In the genomic region with DNA sequence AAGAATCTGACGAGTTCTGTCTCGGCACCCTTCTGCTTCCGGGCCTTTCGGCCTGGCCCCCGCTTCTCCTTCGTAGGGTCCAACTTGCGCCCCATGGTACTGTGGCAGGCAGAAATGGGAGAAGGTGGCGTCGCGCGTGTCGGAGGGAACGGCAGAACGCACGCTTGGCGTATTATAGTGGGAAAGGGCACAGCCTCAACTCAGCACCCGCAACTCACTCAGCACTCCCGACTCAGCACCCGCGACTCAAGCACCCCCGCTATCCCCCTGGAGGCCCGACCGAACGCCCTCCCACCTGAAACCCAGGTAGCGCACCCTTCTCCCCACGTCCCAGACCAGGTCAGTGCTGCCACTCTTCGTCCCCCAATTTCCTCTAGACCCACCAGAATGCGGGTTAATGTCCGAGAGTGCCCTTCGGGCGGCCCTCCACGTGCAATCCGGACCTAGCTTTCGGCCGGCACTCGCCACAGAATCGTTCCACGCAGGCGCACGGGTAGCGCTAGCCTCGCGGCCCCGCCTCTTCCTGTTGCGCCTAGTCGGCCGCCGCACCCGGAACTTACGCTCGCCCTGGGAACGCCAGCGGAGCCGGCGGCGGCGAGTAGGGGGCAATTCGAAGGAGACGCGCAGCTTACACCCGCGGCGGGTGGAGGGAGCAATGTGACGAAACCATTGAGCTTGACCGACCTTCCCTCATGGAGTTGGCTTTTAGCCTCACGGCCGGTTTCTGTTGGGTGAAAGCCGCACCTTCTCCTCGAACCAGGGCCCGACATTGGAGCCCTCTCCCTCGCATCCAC, we compare ENCODE assay signal across 8 cellular contexts. TPM values are rescaled to one million over a fixed set of nuclear protein-coding genes. Genes with fewer than 3 reads are reported as not detected.
DNase-seq lines count a peak whose midpoint lies in the region; ATAC-seq, FAIRE-seq and TF ChIP-seq lines count a peak whose summit lies in the region.

A gene (minus strand): TSS at position 468 of the 794 bp plus-strand sequence. CDS start 373 bp downstream, at position 95.

- WGBS in hepatocyte (ENCODE audit: low lambda C conversion rate, missing lambda C conversion rate) = 2% methylated on average over 71 of the region's 71 CpGs

- peak within 1 kb of the TSS; percentile 91 for H3K4me3 Mint-ChIP-seq in astrocyte (ENCODE audit: unreplicated experiment)

- no peak for FAIRE-seq in astrocyte (lab: Jason Lieb, UNC)

- H3K27me3 ChIP-seq in astrocyte (ENCODE audit: insufficient read depth, low read length) = no peaks in the 10 kb centered on the region
- H3K27me3 ChIP-seq in hepatocyte = no peaks in the 10 kb centered on the region

- H3K36me3 Mint-ChIP-seq in astrocyte (ENCODE audit: low read depth, unreplicated experiment) = peaks cover 14% of the 10 kb centered on the region

- peak within 1 kb of the TSS; percentile 82 for H2AFZ ChIP-seq in astrocyte (ENCODE audit: low read depth, low read length)
- peak within 1 kb of the TSS; percentile 68 for H2AFZ ChIP-seq in hepatocyte

- peak; percentile 90 for TF ChIP-seq POLR2A in GM15510 (IDR thresholded peaks at IDR 0.05; ENCODE audit: borderline replicate concordance, extremely low read depth, insufficient read length)

- H3K4me1 ChIP-seq in astrocyte (ENCODE audit: insufficient read depth, low read length) (peaks cover 5% of the 10 kb centered on the region), hepatocyte (ENCODE audit: insufficient read depth) (peaks cover 13% of the 10 kb centered on the region)

- H3K9me2 ChIP-seq in hepatocyte (replicated peaks; ENCODE audit: insufficient read depth) = no peaks in the 10 kb centered on the region

- ATAC-seq in HG02943 (IDR thresholded peaks at IDR 0.05; ENCODE audit: low read depth, unreplicated experiment) = peak; percentile 90
- no peak for ATAC-seq in GM18870 (IDR thresholded peaks at IDR 0.05; ENCODE audit: unreplicated experiment)

- H3K4me3 ChIP-seq in astrocyte (ENCODE audit: insufficient read depth, low read depth, low read length) (peak within 1 kb of the TSS; percentile 90), hepatocyte (peak within 1 kb of the TSS; percentile 53)

- peaks cover 41% of the 10 kb centered on the region for H3K36me3 ChIP-seq in astrocyte (ENCODE audit: insufficient read depth, low read length)
- H3K36me3 ChIP-seq in hepatocyte (replicated peaks; ENCODE audit: insufficient read depth, low read depth) = peaks cover 3% of the 10 kb centered on the region

- H4K20me1 ChIP-seq in astrocyte (ENCODE audit: insufficient read depth, low read length) = peaks cover 49% of the 10 kb centered on the region
- no peaks in the 10 kb centered on the region for H4K20me1 ChIP-seq in hepatocyte (ENCODE audit: insufficient read depth, poor library complexity, severe bottlenecking)

- no peaks in the 10 kb centered on the region for H3K9me3 Mint-ChIP-seq in astrocyte (ENCODE audit: unreplicated experiment)

- H3K4me1 Mint-ChIP-seq in astrocyte (ENCODE audit: low read depth, unreplicated experiment) = peaks cover 9% of the 10 kb centered on the region

- no peak for TF ChIP-seq CTCF in astrocyte (IDR thresholded peaks at IDR 0.05; ENCODE audit: insufficient read depth, low read depth, low read length)
- no peak for TF ChIP-seq CTCF in hepatocyte (IDR thresholded peaks at IDR 0.05; ENCODE audit: poor library complexity)

- peak within 1 kb of the TSS; percentile 90 for H3K9ac ChIP-seq in astrocyte (ENCODE audit: low read length)

- peak within 1 kb of the TSS; percentile 91 for H3K4me2 ChIP-seq in astrocyte (ENCODE audit: low read length)
- H3K4me2 ChIP-seq in hepatocyte = peak within 1 kb of the TSS; percentile 92

- H3K79me2 ChIP-seq in astrocyte (ENCODE audit: insufficient read depth, low read length) = peaks cover 52% of the 10 kb centered on the region
- H3K79me2 ChIP-seq in hepatocyte = peaks cover 24% of the 10 kb centered on the region

- H3K27ac ChIP-seq in astrocyte (ENCODE audit: low read depth, low read length) = peak within 1 kb of the TSS; percentile 69
- peak within 1 kb of the TSS; percentile 89 for H3K27ac ChIP-seq in hepatocyte

- DNase-seq in NCI-H2081 (lab: John Stamatoyannopoulos, UW) = peak; percentile 87 to 91
- peak; percentile 63 for DNase-seq in T1000 (lab: John Stamatoyannopoulos, UW)
- peak; percentile 67 for DNase-seq in astrocyte (ENCODE audit: low read depth)
- DNase-seq in hepatocyte (ENCODE audit: low spot score) = peak; percentile 97
- DNase-seq in retina = peak; percentile 93

- peak within 1 kb of the TSS; percentile 93 for H3K27ac Mint-ChIP-seq in astrocyte (ENCODE audit: unreplicated experiment)

- no peaks in the 10 kb centered on the region for H3K27me3 Mint-ChIP-seq in astrocyte (ENCODE audit: low read depth, unreplicated experiment)

- H3K9me3 ChIP-seq in astrocyte (ENCODE audit: insufficient read depth, low read depth, low read length) = no peaks in the 10 kb centered on the region
- no peaks in the 10 kb centered on the region for H3K9me3 ChIP-seq in hepatocyte (ENCODE audit: low read depth)

RNA-seq across cellular contexts. Expression of the gene that starts here (rescaled TPM):
- 53.1 and 66.8 TPM in 2 replicates for total RNA-seq in astrocyte
- 36.1 and 40.3 TPM in 2 replicates for total RNA-seq in hepatocyte
- 37.8 and 38.1 TPM in 2 replicates for polyA plus RNA-seq in hepatocyte
